8 cellular contexts compared by ENCODE assay signal in the genomic region with DNA sequence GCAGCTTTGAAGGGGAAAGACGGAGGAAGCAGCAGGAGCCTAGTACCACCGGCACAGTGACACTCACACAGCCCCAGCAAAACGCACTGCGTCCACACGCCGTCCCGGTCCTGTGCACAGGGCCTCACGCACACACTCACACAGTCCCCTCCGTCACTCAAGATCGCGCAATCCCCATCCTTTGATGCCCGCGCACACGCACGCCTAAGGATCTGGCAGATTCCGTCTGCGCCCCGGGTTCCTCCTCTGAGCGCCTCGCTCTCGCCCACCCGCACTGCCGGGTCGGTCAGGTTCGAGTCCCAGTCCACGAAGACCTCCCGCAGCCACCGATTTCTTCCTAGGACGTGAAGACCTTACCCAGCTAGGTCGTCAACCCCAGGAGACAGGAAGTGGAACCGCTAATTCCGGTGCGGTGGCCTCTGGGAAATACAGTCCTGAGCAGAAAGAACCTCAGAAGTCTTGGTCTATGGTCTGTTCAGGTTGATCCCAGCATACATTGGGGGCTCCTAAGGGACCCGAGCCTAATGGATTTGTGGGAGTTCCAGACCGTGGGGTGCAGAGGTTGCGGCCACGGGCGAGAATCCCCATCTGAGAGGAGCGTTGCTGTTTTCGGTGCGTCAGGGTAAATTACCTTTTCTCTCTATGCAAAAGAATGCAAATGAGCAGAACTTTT. TPM values are rescaled to one million over a fixed set of nuclear protein-coding genes. Genes with fewer than 3 reads are reported as not detected.
A peak's percentile ranks its signal among the peaks of the same experiment; 100 is the strongest.
DNase-seq lines count a peak whose midpoint lies in the region; ATAC-seq and TF ChIP-seq lines count a peak whose summit lies in the region.

ZNF780B (minus strand) TSS at position 400 of the 673 bp plus-strand sequence. CDS start 5,899 bp downstream, outside the sequence.

- H3K27ac ChIP-seq in effector memory CD4-positive, alpha-beta T cell (ENCODE audit: insufficient read depth, low read length, poor library complexity, severe bottlenecking) = peak within 1 kb of the TSS; percentile 70

- intact Hi-C loops in activated CD8-positive, alpha-beta T cell treated with anti-CD3 and anti-CD28 coated beads for 36 hours (cut with micrococcal nuclease) = no loop called here

- CTCF ChIA-PET in activated CD8-positive, alpha-beta T cell treated with anti-CD3 and anti-CD28 coated beads for 36 hours (lab: Charles Lee) = interaction anchor here (0.9 to 1.1 kb wide), 3 partner anchors 59 to 85 kb away, joined by 3 read pairs; partner anchors contain the start of genes PSMC4 and ZNF546

- H3K27ac Mint-ChIP-seq in activated CD8-positive, alpha-beta T cell treated with anti-CD3 and anti-CD28 coated beads for 36 hours = peak within 1 kb of the TSS; percentile 96

- H3K4me3 ChIP-seq in effector memory CD4-positive, alpha-beta T cell (ENCODE audit: insufficient read depth, low read depth, low read length, poor library complexity, severe bottlenecking) = peak within 1 kb of the TSS; percentile 78

- H3K36me3 Mint-ChIP-seq in activated CD8-positive, alpha-beta T cell treated with anti-CD3 and anti-CD28 coated beads for 36 hours (ENCODE audit: low read depth) = peaks cover 25% of the 10 kb centered on the region

- H3K9me3 ChIP-seq in effector memory CD4-positive, alpha-beta T cell (ENCODE audit: control insufficient read depth, low read length) = no peaks in the 10 kb centered on the region

- no peaks in the 10 kb centered on the region for H3K27me3 ChIP-seq in effector memory CD4-positive, alpha-beta T cell (replicated peaks; ENCODE audit: control insufficient read depth, insufficient read depth, low read length, poor library complexity, severe bottlenecking)

- peaks cover 32% of the 10 kb centered on the region for H3K4me1 Mint-ChIP-seq in activated CD8-positive, alpha-beta T cell treated with anti-CD3 and anti-CD28 coated beads for 36 hours (ENCODE audit: low read depth)

- H3K9me3 Mint-ChIP-seq in activated CD8-positive, alpha-beta T cell treated with anti-CD3 and anti-CD28 coated beads for 36 hours = peaks cover 13% of the 10 kb centered on the region

- no peak for TF ChIP-seq CTCF in activated CD8-positive, alpha-beta T cell treated with anti-CD3 and anti-CD28 coated beads for 36 hours (IDR thresholded peaks at IDR 0.05)

- H3K27me3 Mint-ChIP-seq in activated CD8-positive, alpha-beta T cell treated with anti-CD3 and anti-CD28 coated beads for 36 hours = no peaks in the 10 kb centered on the region

- ATAC-seq in GM18907 (IDR thresholded peaks at IDR 0.05; ENCODE audit: unreplicated experiment) (peak; percentile 87), HG03460 (IDR thresholded peaks at IDR 0.05; ENCODE audit: unreplicated experiment) (peak; percentile 82)
- peak; percentile 91 for ATAC-seq in activated CD8-positive, alpha-beta T cell treated with anti-CD3 and anti-CD28 coated beads for 36 hours

- DNase-seq in AG08395 (ENCODE audit: low spot score) = peak; percentile 70
- peak; percentile 90 for DNase-seq in NCI-H82 (lab: John Stamatoyannopoulos, UW)
- DNase-seq in activated CD8-positive, alpha-beta T cell treated with anti-CD3 and anti-CD28 coated beads for 36 hours = peak; percentile 86
- peak; percentile 34 to 50 (median 43) for DNase-seq in effector memory CD4-positive, alpha-beta T cell
- DNase-seq in medulla oblongata (ENCODE audit: extremely low spot score) = peak; percentile 84
- peak; percentile 36 to 53 (median 41) for DNase-seq in stimulated activated CD4-positive, alpha-beta T cell treated with anti-CD3 and anti-CD28 coated beads, TNF-alpha, amount 100 ng/mL, for 48 hours (ENCODE audit: low read depth in 3 of 3)

- peak within 1 kb of the TSS; percentile 98 for H3K4me3 Mint-ChIP-seq in activated CD8-positive, alpha-beta T cell treated with anti-CD3 and anti-CD28 coated beads for 36 hours

- POLR2A ChIA-PET in activated CD8-positive, alpha-beta T cell treated with anti-CD3 and anti-CD28 coated beads for 36 hours (lab: Charles Lee) = interaction anchor here (0.5 to 1.7 kb wide), 9 partner anchors 9 to 858 kb away, joined by 3 to 6 read pairs (median 3); partner anchors contain the start of genes ZNF546 and ZNF780A

- H3K4me1 ChIP-seq in effector memory CD4-positive, alpha-beta T cell (ENCODE audit: control insufficient read depth, insufficient read depth, low read length, poor library complexity, severe bottlenecking) = peaks cover 12% of the 10 kb centered on the region

- no peaks in the 10 kb centered on the region for H3K36me3 ChIP-seq in effector memory CD4-positive, alpha-beta T cell (ENCODE audit: control insufficient read depth, insufficient read depth, low read length)

RNA-seq across cellular contexts. Expression of gene ZNF780B, which starts in this region (rescaled TPM):
- total RNA-seq in activated CD8-positive, alpha-beta T cell treated with anti-CD3 and anti-CD28 coated beads for 36 hours = 10 to 100 TPM; 15.5 to 18.6 TPM

Comparison
In these comparisons a context has a peak if more than half of its experiments do, and no peak if none do; other contexts are left out.
1. Peak in every context shown above with its lines: DNase-seq, ATAC-seq, H3K4me3 ChIP-seq and H3K27ac ChIP-seq.